Comparison of ENCODE assay signal across 17 cellular contexts in genomic region chr15:92463826-92464225, GRCh38.
"Had no signal": no experiment of that assay in that cellular context is flagged by ENCODE, and none has a peak within 500 bp of the region (broad histone marks: within the 10 kb centered on the region; RNA-seq: fewer than 3 reads in every experiment).

No MANE protein-coding gene starts in this region.

- H3K36me3 ChIP-seq: adrenal gland, brain microvascular endothelial cell, prostate gland, transverse colon had no signal

- DNase-seq: activated CD4-positive, alpha-beta T cell treated with anti-CD3 and anti-CD28 coated beads, Interleukin-2, amount 50 U/mL, for 1 hour; activated CD4-positive, CD25-positive, alpha-beta regulatory T cell; activated naive CD4-positive, alpha-beta T cell treated with anti-CD3 and anti-CD28 coated beads, Interleukin-2, amount 50 U/mL, for 16 hours; activated T-cell treated with anti-CD3 and anti-CD28 coated beads for 4 hours; brain microvascular endothelial cell; effector memory CD4-positive, alpha-beta T cell; hypothalamus; natural killer cell; nucleus accumbens; stimulated activated CD4-positive, alpha-beta T cell treated with anti-CD3 and anti-CD28 coated beads, Interleukin-2, amount 100 ng/mL, for 24 hours; stimulated activated naive B cell treated with anti-CD40 and anti-IgM and Interleukin-4, amounts not matched to agents 10 μg/mL and 1 μg/mL and 100 μg/mL, for 72 hours; substantia nigra; transverse colon had no signal

- H3K4me1 ChIP-seq: adrenal gland, prostate gland, transverse colon had no signal

- H3K27me3 ChIP-seq: adrenal gland, brain microvascular endothelial cell, transverse colon had no signal

- H3K4me3 ChIP-seq: adrenal gland, lung, prostate gland, transverse colon had no signal

- H3K27ac ChIP-seq: adrenal gland, brain microvascular endothelial cell, prostate gland, transverse colon had no signal

- ATAC-seq: natural killer cell; sciatic nerve; stimulated activated naive B cell treated with anti-CD40 and anti-IgM and Interleukin-4, amounts not matched to agents 10 μg/mL and 1 μg/mL and 100 μg/mL, for 72 hours had no signal

- H3K9me3 ChIP-seq: adrenal gland, prostate gland, transverse colon had no signal
